In the genomic region with DNA sequence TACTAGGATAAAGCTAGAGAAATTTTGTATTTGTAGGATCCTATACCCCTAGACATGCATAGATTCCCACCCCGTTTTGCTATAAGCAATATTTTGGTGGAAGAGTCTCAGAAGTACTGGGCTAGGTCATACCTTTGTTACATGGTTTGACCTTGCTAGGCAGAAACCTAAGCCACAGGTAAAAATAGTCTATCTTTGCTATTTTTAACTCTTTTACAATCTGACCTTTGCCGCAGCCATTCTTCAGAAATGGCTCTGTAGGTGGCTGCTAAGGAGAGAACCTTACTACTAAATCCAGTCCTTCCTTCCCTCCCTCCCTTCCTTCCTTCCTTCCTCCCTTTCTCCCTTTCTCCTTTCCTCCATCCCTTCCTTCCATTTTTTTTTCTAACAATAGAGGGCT, we compare ENCODE assay signal across 34 cellular contexts.
"Had no signal": no experiment of that assay in that cellular context is flagged by ENCODE, and none has a peak within 500 bp of the region (broad histone marks: within the 10 kb centered on the region; RNA-seq: fewer than 3 reads in every experiment).

No MANE protein-coding gene starts in this region.

- DNase-seq: Karpas-422, Kasumi-1, MG63, MV-4-11, NCI-H1048, NCI-H1092, NCI-H1092 treated with DMSO at 0.1 percent for 48 hours, NCI-H1105, NCI-H1105 treated with DMSO at 0.1 percent for 48 hours, NCI-H1417, NCI-H1417 treated with DMSO at 0.1 percent for 48 hours, NCI-H1436, NCI-H1436 treated with DMSO at 0.1 percent for 48 hours, NCI-H146, NCI-H1694, NCI-H1694 treated with DMSO at 0.1 percent for 48 hours, NCI-H187, NCI-H187 treated with DMSO at 0.1 percent for 48 hours, NCI-H1930, NCI-H2029, NCI-H2029 treated with DMSO at 0.1 percent for 48 hours, NCI-H2081, NCI-H2081 treated with DMSO at 0.1 percent for 48 hours, NCI-H2107, NCI-H2171, NCI-H2171 treated with DMSO at 0.1 percent for 48 hours, NCI-H2227 treated with DMSO at 0.1 percent for 48 hours, NCI-H226, NCI-H345, NCI-H446, NCI-H446 treated with DMSO at 0.1 percent for 48 hours, NCI-H510A, NCI-H510A treated with DMSO at 0.1 percent for 48 hours had no signal

- H3K4me3 ChIP-seq: MG63 had no signal

- H3K27me3 ChIP-seq: MG63 had no signal

- H3K27ac ChIP-seq: KMS-11 had no signal

- H3K9me3 ChIP-seq: MG63 had no signal

- H3K4me2 ChIP-seq: KMS-11 had no signal

- H3K9ac ChIP-seq: KMS-11 had no signal

- H3K36me3 ChIP-seq: MG63 had no signal
